In the genomic region with DNA sequence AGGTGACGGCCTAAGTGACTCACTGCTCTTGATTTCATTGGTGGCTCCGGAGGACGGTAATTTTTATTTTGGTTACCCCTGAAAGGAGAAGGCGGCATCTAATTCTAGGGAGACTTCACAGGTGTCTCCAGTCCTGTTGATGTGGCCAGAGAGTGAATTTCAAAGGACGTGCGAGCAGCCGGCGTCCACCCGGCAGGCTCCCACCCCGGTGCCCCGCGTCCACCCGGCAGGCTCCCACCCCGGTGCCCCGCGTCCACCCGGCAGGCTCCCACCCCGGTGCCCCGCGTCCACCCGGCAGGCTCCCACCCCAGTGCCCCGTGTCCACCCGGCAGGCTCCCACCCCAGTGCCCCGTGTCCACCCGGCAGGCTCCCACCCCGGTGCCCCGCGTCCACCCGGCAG, we compare ENCODE assay signal across 8 cellular contexts. TPM values are rescaled to one million over a fixed set of nuclear protein-coding genes. Genes with fewer than 3 reads are reported as not detected.
DNase-seq lines count a peak whose midpoint lies in the region; ATAC-seq, FAIRE-seq and TF ChIP-seq lines count a peak whose summit lies in the region.
"Not testable (repeated sequence)": the region's sequence is repeated elsewhere in the genome, so short reads cannot be mapped to it uniquely, and the experiment has no call there.
"Had no signal": no experiment of that assay in that cellular context is flagged by ENCODE, and none has a peak within 500 bp of the region (broad histone marks: within the 10 kb centered on the region; RNA-seq: fewer than 3 reads in every experiment).

No MANE protein-coding gene starts in this region.

- ATAC-seq in psoas muscle: not testable (repeated sequence)

- peak overlapping the region; percentile 99 for H3K27ac Mint-ChIP-seq in astrocyte (ENCODE audit: unreplicated experiment)

- peaks cover 63% of the 10 kb centered on the region for H3K36me3 Mint-ChIP-seq in astrocyte (ENCODE audit: low read depth, unreplicated experiment)

- H3K4me2 ChIP-seq in astrocyte (ENCODE audit: low read length): peak overlapping the region; percentile 98
- H3K4me2 ChIP-seq in hepatocyte: not testable (repeated sequence)

- not testable (repeated sequence) for FAIRE-seq in astrocyte (lab: Jason Lieb, UNC)

- intact Hi-C loops in esophagus squamous epithelium (cut with DNase I); psoas muscle (cut with DNase I): not testable (repeated sequence)

- H3K9ac ChIP-seq in astrocyte (ENCODE audit: low read length) (peak overlapping the region; percentile 97), subcutaneous abdominal adipose tissue (ENCODE audit: low read length in 5 of 5) (peak overlapping the region in 4 of 5 donors; percentile 47 to 76 (median 70))

- not testable (repeated sequence) for H3K27me3 Mint-ChIP-seq in astrocyte (ENCODE audit: low read depth, unreplicated experiment)

- H3K36me3 ChIP-seq in H7 (replicated peaks; ENCODE audit: control insufficient read depth, insufficient read depth, low read length); esophagus squamous epithelium; hepatocyte (replicated peaks; ENCODE audit: insufficient read depth, low read depth); psoas muscle (ENCODE audit: insufficient read depth in 1 of 2, low read depth in 1 of 2): not testable (repeated sequence)
- H3K36me3 ChIP-seq in astrocyte (ENCODE audit: insufficient read depth, low read length): peaks cover 38% of the 10 kb centered on the region
- H3K36me3 ChIP-seq in muscle layer of duodenum (ENCODE audit: control insufficient read depth in 1 of 2, insufficient read depth in 2 of 2, low read length in 2 of 2): peaks cover 5 to 17% of the 10 kb centered on the region in 2 donors
- peaks cover 0 to 57% (median 26%) of the 10 kb centered on the region in 5 donors for H3K36me3 ChIP-seq in subcutaneous abdominal adipose tissue (ENCODE audit: control insufficient read depth in 5 of 5, insufficient read depth in 5 of 5, low read length in 5 of 5)

- H3K9me3 ChIP-seq in astrocyte (ENCODE audit: insufficient read depth, low read depth, low read length); esophagus squamous epithelium; hepatocyte (ENCODE audit: low read depth); muscle layer of duodenum (ENCODE audit: control insufficient read depth in 1 of 2, low read length in 2 of 2); psoas muscle; subcutaneous abdominal adipose tissue (ENCODE audit: control insufficient read depth in 5 of 5, low read length in 5 of 5): not testable (repeated sequence)

- peak overlapping the region; percentile 87 for H3K27ac ChIP-seq in astrocyte (ENCODE audit: low read depth, low read length)
- peak overlapping the region in 3 of 4 donors; percentile 72 to 95 (median 90) for H3K27ac ChIP-seq in esophagus squamous epithelium
- peak overlapping the region; percentile 52 for H3K27ac ChIP-seq in hepatocyte
- peak overlapping the region; percentile 71 for H3K27ac ChIP-seq in muscle layer of duodenum (ENCODE audit: low read length)
- H3K27ac ChIP-seq in psoas muscle: not testable (repeated sequence)
- peak overlapping the region; percentile 99 for H3K27ac ChIP-seq in subcutaneous abdominal adipose tissue (ENCODE audit: low read depth, low read length)

- not testable (repeated sequence) for H3K9me2 ChIP-seq in hepatocyte (replicated peaks; ENCODE audit: insufficient read depth)

- H3K4me1 Mint-ChIP-seq in astrocyte (ENCODE audit: low read depth, unreplicated experiment): peaks cover 62% of the 10 kb centered on the region

- peak overlapping the region; percentile 81 for H3K4me3 Mint-ChIP-seq in astrocyte (ENCODE audit: unreplicated experiment)

- not testable (repeated sequence) for TF ChIP-seq POLR2A in esophagus squamous epithelium (IDR thresholded peaks at IDR 0.05)

- not testable (repeated sequence) for H3K9me3 Mint-ChIP-seq in astrocyte (ENCODE audit: unreplicated experiment)

- H4K20me1 ChIP-seq in astrocyte (ENCODE audit: insufficient read depth, low read length): peaks cover 64% of the 10 kb centered on the region
- H4K20me1 ChIP-seq in hepatocyte (ENCODE audit: insufficient read depth, poor library complexity, severe bottlenecking): not testable (repeated sequence)

- not testable (repeated sequence) for H3K4me3 ChIP-seq in H7 (ENCODE audit: insufficient read depth, low read depth, low read length); hepatocyte; muscle layer of duodenum (ENCODE audit: low read depth in 1 of 2, low read length in 2 of 2)
- H3K4me3 ChIP-seq in astrocyte (ENCODE audit: insufficient read depth, low read depth, low read length) (peak overlapping the region; percentile 4), esophagus squamous epithelium (peak overlapping the region in 1 of 4 donors; percentile 38), psoas muscle (peak overlapping the region; percentile 77), subcutaneous abdominal adipose tissue (ENCODE audit: low read depth in 1 of 5, low read length in 5 of 5) (peak overlapping the region in 4 of 5 donors; percentile 54 to 99 (median 75))

- not testable (repeated sequence) for TF ChIP-seq CTCF in astrocyte (IDR thresholded peaks at IDR 0.05; ENCODE audit: insufficient read depth, low read depth, low read length); esophagus squamous epithelium (IDR thresholded peaks at IDR 0.05); hepatocyte (IDR thresholded peaks at IDR 0.05; ENCODE audit: poor library complexity); psoas muscle (IDR thresholded peaks at IDR 0.05)

- WGBS in esophagus squamous epithelium, 2 donors: 72 to 83% methylated on average over 2 to 4 of the region's 29 CpGs
- WGBS in hepatocyte (ENCODE audit: low lambda C conversion rate, missing lambda C conversion rate): 88% methylated on average over 15 of the region's 29 CpGs
- 75 to 85% (median 78%) methylated on average over 20 to 22 of the region's 29 CpGs for WGBS in psoas muscle, 3 donors

- not testable (repeated sequence) for H3K27me3 ChIP-seq in H7 (ENCODE audit: control insufficient read depth, insufficient read depth, low read length); astrocyte (ENCODE audit: insufficient read depth, low read length); hepatocyte; muscle layer of duodenum (ENCODE audit: low read depth, low read length); subcutaneous abdominal adipose tissue (ENCODE audit: control insufficient read depth in 5 of 5, insufficient read depth in 4 of 5, low read length in 5 of 5)
- H3K27me3 ChIP-seq in esophagus squamous epithelium (peaks cover 0 to 44% (median 0%) of the 10 kb centered on the region in 4 donors), psoas muscle (ENCODE audit: insufficient read depth in 3 of 3, low read length in 2 of 3) (peaks cover 0 to 47% (median 4%) of the 10 kb centered on the region in 3 donors)

- H3K4me1 ChIP-seq in astrocyte (ENCODE audit: insufficient read depth, low read length) (peaks cover 65% of the 10 kb centered on the region), esophagus squamous epithelium (peaks cover 7 to 79% (median 12%) of the 10 kb centered on the region in 3 donors), hepatocyte (ENCODE audit: insufficient read depth) (peaks cover 36% of the 10 kb centered on the region), muscle layer of duodenum (ENCODE audit: control insufficient read depth in 1 of 2, insufficient read depth in 2 of 2, low read length in 2 of 2) (peaks cover 0 to 84% of the 10 kb centered on the region in 2 donors), subcutaneous abdominal adipose tissue (ENCODE audit: control insufficient read depth in 5 of 5, insufficient read depth in 5 of 5, low read length in 5 of 5) (peaks cover 23 to 93% (median 80%) of the 10 kb centered on the region in 5 donors)
- not testable (repeated sequence) for H3K4me1 ChIP-seq in psoas muscle

- H3K79me2 ChIP-seq in astrocyte (ENCODE audit: insufficient read depth, low read length) (peaks cover 95% of the 10 kb centered on the region), hepatocyte (peaks cover 72% of the 10 kb centered on the region)

- peak; percentile 11 for DNase-seq in H7
- not testable (repeated sequence) for DNase-seq in astrocyte (ENCODE audit: low read depth); esophagus squamous epithelium (lab: John Stamatoyannopoulos, UW); hepatocyte (ENCODE audit: low spot score); psoas muscle

- not testable (repeated sequence) for H2AFZ ChIP-seq in astrocyte (ENCODE audit: low read depth, low read length); hepatocyte

RNA-seq across cellular contexts. Expression of a gene that starts 6.2 kb away (rescaled TPM):
- 166 and 168 TPM in 2 replicates for total RNA-seq in H7 (2014; rRNA removed; shearing (Covaris generic))
- total RNA-seq in astrocyte (1,414 and 1,647 TPM in 2 replicates), esophagus squamous epithelium (100 to 1,000 TPM in 1 of 4 donors, 10 to 100 TPM in 3; 11.9 to 102 (median 43.5) TPM), hepatocyte (126 and 171 TPM in 2 replicates), psoas muscle (10 to 100 TPM; 49.1 to 64.0 (median 59.9) TPM)
- polyA plus RNA-seq in hepatocyte (220 and 221 TPM in 2 replicates), psoas muscle (10 to 100 TPM; 25.8 to 84.5 (median 37.9) TPM)
- total RNA-seq: CD8-positive, alpha-beta T cell had no signal

RNA-seq across cellular contexts. Expression of a gene that starts 6.3 kb away (rescaled TPM):
- 131 and 135 TPM in 2 replicates for total RNA-seq in H7 (2014; rRNA removed; shearing (Covaris generic))
- total RNA-seq in astrocyte: 2,489 and 3,103 TPM in 2 replicates
- 10 to 100 TPM in 3 of 4 donors, 1 to 10 TPM in 1; 8.9 to 97.1 (median 40.2) TPM for total RNA-seq in esophagus squamous epithelium
- 223 and 269 TPM in 2 replicates for total RNA-seq in hepatocyte
- polyA plus RNA-seq in hepatocyte: 138 and 140 TPM in 2 replicates
- total RNA-seq in psoas muscle: 100 to 1,000 TPM in 2 of 4 donors, 10 to 100 TPM in 2; 87.3 to 127 (median 110) TPM
- polyA plus RNA-seq in psoas muscle: 100 to 1,000 TPM in 1 of 3 donors, 10 to 100 TPM in 2; 39.0 to 115 (median 60.2) TPM
- total RNA-seq: CD8-positive, alpha-beta T cell had no signal
